Comparison of ENCODE assay signal across 1 cellular context in genomic region chr3:161220850-161221753, GRCh38.
A peak's percentile ranks its signal among the peaks of the same experiment; 100 is the strongest.
TF ChIP-seq lines count a peak whose summit lies in the region.

Gene NMD3, plus strand, starts transcription at chr3:161221311. Its CDS starts 703 bp downstream, at chr3:161222014.

TF ChIP-seq in H1, 55 proteins besides CTCF, POLR2A, EP300 and RAD21 (continued from another document):
- TF ChIP-seq SP2 (IDR thresholded peaks at IDR 0.05; ENCODE audit: low read length) (no peak), SIRT6 (IDR thresholded peaks at IDR 0.05; ENCODE audit: low read length) (no peak), SP1 (IDR thresholded peaks at IDR 0.05; ENCODE audit: low read depth, low read length) (no peak; the same call in 1 of the 2 replicates), EGR1 (IDR thresholded peaks at IDR 0.05; ENCODE audit: borderline replicate concordance, low read depth, low read length) (no peak), ASH2L (IDR thresholded peaks at IDR 0.05; ENCODE audit: low read length) (peak; percentile 84), HDAC6 (IDR thresholded peaks at IDR 0.05; ENCODE audit: low read depth, low read length) (no peak), FOSL1 (IDR thresholded peaks at IDR 0.05; ENCODE audit: insufficient read depth, low read depth, low read length) (no peak), GABPA (IDR thresholded peaks at IDR 0.05; ENCODE audit: borderline replicate concordance, insufficient read depth, low read length) (no peak), SRF (IDR thresholded peaks at IDR 0.05; ENCODE audit: low read depth, low read length) (no peak), CEBPB (IDR thresholded peaks at IDR 0.05; ENCODE audit: low read depth, low read length) (no peak), MAFK (IDR thresholded peaks at IDR 0.05; ENCODE audit: low read depth, low read length) (no peak), POU5F1 (IDR thresholded peaks at IDR 0.05; ENCODE audit: low read depth, low read length) (no peak), BCL11A (IDR thresholded peaks at IDR 0.05; ENCODE audit: low read depth in 2 of 2, low read length in 2 of 2) (no peak), CBX5 (IDR thresholded peaks at IDR 0.05; ENCODE audit: low read depth, low read length) (no peak), RFX5 (IDR thresholded peaks at IDR 0.05; ENCODE audit: borderline replicate concordance, low read depth, low read length) (no peak), KDM1A (IDR thresholded peaks at IDR 0.05; ENCODE audit: borderline replicate concordance, low read length) (no peak), CREB1 (IDR thresholded peaks at IDR 0.05) (peak; percentile 89), CHD2 (IDR thresholded peaks at IDR 0.05; ENCODE audit: low read length) (peak; percentile 87), SIN3A (conservative IDR thresholded peaks at IDR 0.05 in 1 of 2, IDR thresholded peaks at IDR 0.05 in 1 of 2; ENCODE audit: low read depth in 1 of 2, low read length in 2 of 2) (no peak), YY1 (IDR thresholded peaks at IDR 0.05; ENCODE audit: low read depth, low read length) (no peak), KDM4A (IDR thresholded peaks at IDR 0.05; ENCODE audit: low read depth, low read length, severe bottlenecking) (peak; percentile 55), PHF8 (conservative IDR thresholded peaks at IDR 0.05; ENCODE audit: low read depth, low read length) (peak; percentile 75), NRF1 (IDR thresholded peaks at IDR 0.05; ENCODE audit: low read depth, low read length) (no peak), TAF1 (IDR thresholded peaks at IDR 0.05; ENCODE audit: low read depth, low read length) (peak; percentile 84), TAF7 (optimal IDR thresholded peaks at IDR 0.05; ENCODE audit: borderline replicate concordance, low read depth, low read length) (peak; percentile 77), BACH1 (IDR thresholded peaks at IDR 0.05; ENCODE audit: low read length) (no peak), ZNF274 (IDR thresholded peaks at IDR 0.05; ENCODE audit: borderline replicate concordance, extremely low read depth, low read length) (no peak), CHD1 (IDR thresholded peaks at IDR 0.05; ENCODE audit: low read depth, low read length) (no peak), TEAD4 (IDR thresholded peaks at IDR 0.05; ENCODE audit: low read depth, low read length) (no peak), TCF12 (IDR thresholded peaks at IDR 0.05; ENCODE audit: low read depth, low read length) (no peak), RNF2 (IDR thresholded peaks at IDR 0.05; ENCODE audit: borderline replicate concordance, low read depth, low read length, missing control alignments, poor library complexity, severe bottlenecking) (no peak), BRCA1 (IDR thresholded peaks at IDR 0.05; ENCODE audit: low read depth, low read length) (peak; percentile 66), NANOG (IDR thresholded peaks at IDR 0.05; ENCODE audit: insufficient read depth, low read depth, low read length, poor library complexity, severe bottlenecking) (no peak), JUN (IDR thresholded peaks at IDR 0.05; ENCODE audit: low read depth, low read length) (no peak), POLR2AphosphoS5 (IDR thresholded peaks at IDR 0.05; ENCODE audit: low read depth, low read length) (peak; percentile 66), E2F6 (IDR thresholded peaks at IDR 0.05) (no peak), EZH2 (IDR thresholded peaks at IDR 0.05; ENCODE audit: low read depth, low read length, severe bottlenecking) (no peak), SP4 (IDR thresholded peaks at IDR 0.05; ENCODE audit: low read length) (no peak), KDM5A (IDR thresholded peaks at IDR 0.05; ENCODE audit: low read length) (no peak; the same call in 1 of the 2 replicates), GTF2F1 (IDR thresholded peaks at IDR 0.05; ENCODE audit: borderline replicate concordance, low read depth, low read length) (0 out of 2 replicates have a peak, but pooled peaks have one; percentile 51), SUZ12 (IDR thresholded peaks at IDR 0.05; ENCODE audit: low read length) (no peak), SIX5 (IDR thresholded peaks at IDR 0.05; ENCODE audit: low read depth, low read length) (no peak), HDAC2 (IDR thresholded peaks at IDR 0.05; ENCODE audit: borderline replicate concordance in 1 of 2, low read depth in 2 of 2, low read length in 2 of 2) (peak in 1 of 2 experiments; percentile 87; a peak in 2 of 4 replicates), RXRA (IDR thresholded peaks at IDR 0.05; ENCODE audit: insufficient read depth, low read depth, low read length) (no peak), TBP (IDR thresholded peaks at IDR 0.05; ENCODE audit: low read depth, low read length) (peak; percentile 74), ATF2 (IDR thresholded peaks at IDR 0.05; ENCODE audit: low read length) (no peak), CTBP2 (IDR thresholded peaks at IDR 0.05; ENCODE audit: borderline replicate concordance, insufficient read depth, insufficient read length, low read length) (no peak), CBX8 (IDR thresholded peaks at IDR 0.05; ENCODE audit: borderline replicate concordance, low read depth, low read length) (no peak), RBBP5 (IDR thresholded peaks at IDR 0.05; ENCODE audit: borderline replicate concordance, low read depth, low read length) (peak; percentile 46; the same call in 1 of the 2 replicates)
- TF ChIP-seq, protein P1, sequence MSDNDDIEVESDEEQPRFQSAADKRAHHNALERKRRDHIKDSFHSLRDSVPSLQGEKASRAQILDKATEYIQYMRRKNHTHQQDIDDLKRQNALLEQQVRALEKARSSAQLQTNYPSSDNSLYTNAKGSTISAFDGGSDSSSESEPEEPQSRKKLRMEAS (IDR thresholded peaks at IDR 0.05), result peak; percentile 63; the same call in 1 of the 2 replicates
- TF ChIP-seq, protein P2, sequence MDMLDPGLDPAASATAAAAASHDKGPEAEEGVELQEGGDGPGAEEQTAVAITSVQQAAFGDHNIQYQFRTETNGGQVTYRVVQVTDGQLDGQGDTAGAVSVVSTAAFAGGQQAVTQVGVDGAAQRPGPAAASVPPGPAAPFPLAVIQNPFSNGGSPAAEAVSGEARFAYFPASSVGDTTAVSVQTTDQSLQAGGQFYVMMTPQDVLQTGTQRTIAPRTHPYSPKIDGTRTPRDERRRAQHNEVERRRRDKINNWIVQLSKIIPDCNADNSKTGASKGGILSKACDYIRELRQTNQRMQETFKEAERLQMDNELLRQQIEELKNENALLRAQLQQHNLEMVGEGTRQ (IDR thresholded peaks at IDR 0.05; ENCODE audit: low read length), result no peak
- TF ChIP-seq, protein P3, sequence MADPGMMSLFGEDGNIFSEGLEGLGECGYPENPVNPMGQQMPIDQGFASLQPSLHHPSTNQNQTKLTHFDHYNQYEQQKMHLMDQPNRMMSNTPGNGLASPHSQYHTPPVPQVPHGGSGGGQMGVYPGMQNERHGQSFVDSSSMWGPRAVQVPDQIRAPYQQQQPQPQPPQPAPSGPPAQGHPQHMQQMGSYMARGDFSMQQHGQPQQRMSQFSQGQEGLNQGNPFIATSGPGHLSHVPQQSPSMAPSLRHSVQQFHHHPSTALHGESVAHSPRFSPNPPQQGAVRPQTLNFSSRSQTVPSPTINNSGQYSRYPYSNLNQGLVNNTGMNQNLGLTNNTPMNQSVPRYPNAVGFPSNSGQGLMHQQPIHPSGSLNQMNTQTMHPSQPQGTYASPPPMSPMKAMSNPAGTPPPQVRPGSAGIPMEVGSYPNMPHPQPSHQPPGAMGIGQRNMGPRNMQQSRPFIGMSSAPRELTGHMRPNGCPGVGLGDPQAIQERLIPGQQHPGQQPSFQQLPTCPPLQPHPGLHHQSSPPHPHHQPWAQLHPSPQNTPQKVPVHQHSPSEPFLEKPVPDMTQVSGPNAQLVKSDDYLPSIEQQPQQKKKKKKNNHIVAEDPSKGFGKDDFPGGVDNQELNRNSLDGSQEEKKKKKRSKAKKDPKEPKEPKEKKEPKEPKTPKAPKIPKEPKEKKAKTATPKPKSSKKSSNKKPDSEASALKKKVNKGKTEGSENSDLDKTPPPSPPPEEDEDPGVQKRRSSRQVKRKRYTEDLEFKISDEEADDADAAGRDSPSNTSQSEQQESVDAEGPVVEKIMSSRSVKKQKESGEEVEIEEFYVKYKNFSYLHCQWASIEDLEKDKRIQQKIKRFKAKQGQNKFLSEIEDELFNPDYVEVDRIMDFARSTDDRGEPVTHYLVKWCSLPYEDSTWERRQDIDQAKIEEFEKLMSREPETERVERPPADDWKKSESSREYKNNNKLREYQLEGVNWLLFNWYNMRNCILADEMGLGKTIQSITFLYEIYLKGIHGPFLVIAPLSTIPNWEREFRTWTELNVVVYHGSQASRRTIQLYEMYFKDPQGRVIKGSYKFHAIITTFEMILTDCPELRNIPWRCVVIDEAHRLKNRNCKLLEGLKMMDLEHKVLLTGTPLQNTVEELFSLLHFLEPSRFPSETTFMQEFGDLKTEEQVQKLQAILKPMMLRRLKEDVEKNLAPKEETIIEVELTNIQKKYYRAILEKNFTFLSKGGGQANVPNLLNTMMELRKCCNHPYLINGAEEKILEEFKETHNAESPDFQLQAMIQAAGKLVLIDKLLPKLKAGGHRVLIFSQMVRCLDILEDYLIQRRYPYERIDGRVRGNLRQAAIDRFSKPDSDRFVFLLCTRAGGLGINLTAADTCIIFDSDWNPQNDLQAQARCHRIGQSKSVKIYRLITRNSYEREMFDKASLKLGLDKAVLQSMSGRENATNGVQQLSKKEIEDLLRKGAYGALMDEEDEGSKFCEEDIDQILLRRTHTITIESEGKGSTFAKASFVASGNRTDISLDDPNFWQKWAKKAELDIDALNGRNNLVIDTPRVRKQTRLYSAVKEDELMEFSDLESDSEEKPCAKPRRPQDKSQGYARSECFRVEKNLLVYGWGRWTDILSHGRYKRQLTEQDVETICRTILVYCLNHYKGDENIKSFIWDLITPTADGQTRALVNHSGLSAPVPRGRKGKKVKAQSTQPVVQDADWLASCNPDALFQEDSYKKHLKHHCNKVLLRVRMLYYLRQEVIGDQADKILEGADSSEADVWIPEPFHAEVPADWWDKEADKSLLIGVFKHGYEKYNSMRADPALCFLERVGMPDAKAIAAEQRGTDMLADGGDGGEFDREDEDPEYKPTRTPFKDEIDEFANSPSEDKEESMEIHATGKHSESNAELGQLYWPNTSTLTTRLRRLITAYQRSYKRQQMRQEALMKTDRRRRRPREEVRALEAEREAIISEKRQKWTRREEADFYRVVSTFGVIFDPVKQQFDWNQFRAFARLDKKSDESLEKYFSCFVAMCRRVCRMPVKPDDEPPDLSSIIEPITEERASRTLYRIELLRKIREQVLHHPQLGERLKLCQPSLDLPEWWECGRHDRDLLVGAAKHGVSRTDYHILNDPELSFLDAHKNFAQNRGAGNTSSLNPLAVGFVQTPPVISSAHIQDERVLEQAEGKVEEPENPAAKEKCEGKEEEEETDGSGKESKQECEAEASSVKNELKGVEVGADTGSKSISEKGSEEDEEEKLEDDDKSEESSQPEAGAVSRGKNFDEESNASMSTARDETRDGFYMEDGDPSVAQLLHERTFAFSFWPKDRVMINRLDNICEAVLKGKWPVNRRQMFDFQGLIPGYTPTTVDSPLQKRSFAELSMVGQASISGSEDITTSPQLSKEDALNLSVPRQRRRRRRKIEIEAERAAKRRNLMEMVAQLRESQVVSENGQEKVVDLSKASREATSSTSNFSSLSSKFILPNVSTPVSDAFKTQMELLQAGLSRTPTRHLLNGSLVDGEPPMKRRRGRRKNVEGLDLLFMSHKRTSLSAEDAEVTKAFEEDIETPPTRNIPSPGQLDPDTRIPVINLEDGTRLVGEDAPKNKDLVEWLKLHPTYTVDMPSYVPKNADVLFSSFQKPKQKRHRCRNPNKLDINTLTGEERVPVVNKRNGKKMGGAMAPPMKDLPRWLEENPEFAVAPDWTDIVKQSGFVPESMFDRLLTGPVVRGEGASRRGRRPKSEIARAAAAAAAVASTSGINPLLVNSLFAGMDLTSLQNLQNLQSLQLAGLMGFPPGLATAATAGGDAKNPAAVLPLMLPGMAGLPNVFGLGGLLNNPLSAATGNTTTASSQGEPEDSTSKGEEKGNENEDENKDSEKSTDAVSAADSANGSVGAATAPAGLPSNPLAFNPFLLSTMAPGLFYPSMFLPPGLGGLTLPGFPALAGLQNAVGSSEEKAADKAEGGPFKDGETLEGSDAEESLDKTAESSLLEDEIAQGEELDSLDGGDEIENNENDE (IDR thresholded peaks at IDR 0.05; ENCODE audit: insufficient replicate concordance, low read length), result no peak
